In the genomic region with DNA sequence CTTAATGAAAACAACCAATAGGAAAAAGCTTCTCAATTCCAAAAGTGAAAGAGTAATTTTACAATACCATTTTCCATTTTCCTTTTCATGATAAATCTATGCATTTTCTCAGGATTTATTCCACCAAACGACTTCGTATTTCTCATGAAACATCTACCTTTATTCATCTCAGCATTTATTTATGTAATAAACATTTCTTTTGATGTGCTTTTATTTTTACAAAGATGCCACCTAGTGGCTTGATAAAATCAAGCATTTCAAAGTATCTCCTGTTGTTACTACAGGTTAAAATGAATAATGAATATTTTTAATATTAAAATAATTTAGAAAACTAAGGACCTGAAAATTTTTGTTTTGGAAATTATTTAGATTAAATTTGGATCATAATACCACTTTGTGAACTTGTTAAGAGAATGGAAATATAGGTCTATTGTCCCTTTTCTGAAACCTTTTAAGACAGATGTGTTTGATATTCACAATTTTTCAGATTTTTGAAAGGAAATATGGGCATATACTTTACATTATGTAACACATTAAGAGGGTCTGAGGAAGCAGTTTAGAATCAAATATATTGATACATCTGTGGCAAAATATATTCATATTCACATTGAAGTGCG, we compare ENCODE assay signal across 9 cellular contexts. TPM values are rescaled to one million over a fixed set of nuclear protein-coding genes. Genes with fewer than 3 reads are reported as not detected.
DNase-seq lines count a peak whose midpoint lies in the region; ATAC-seq and TF ChIP-seq lines count a peak whose summit lies in the region.
"Had no signal": no experiment of that assay in that cellular context is flagged by ENCODE, and none has a peak within 500 bp of the region (broad histone marks: within the 10 kb centered on the region; RNA-seq: fewer than 3 reads in every experiment).

No MANE protein-coding gene starts in this region.

- no peak for TF ChIP-seq POLR2A in spleen (IDR thresholded peaks at IDR 0.05)

- no peak for ATAC-seq in GM21447 (IDR thresholded peaks at IDR 0.05; ENCODE audit: unreplicated experiment)
- no peak for ATAC-seq in GM18502 (IDR thresholded peaks at IDR 0.05; ENCODE audit: poor library complexity, unreplicated experiment)

- peaks cover 3 to 40% (median 21%) of the 10 kb centered on the region in 6 donors for H3K4me1 ChIP-seq in spleen

- peaks cover 0 to 17% (median 2%) of the 10 kb centered on the region in 6 donors for H3K36me3 ChIP-seq in spleen

- H3K27me3 ChIP-seq in spleen (replicated peaks in 1 of 7) = peaks cover 0 to 22% (median 0%) of the 10 kb centered on the region in 7 donors

- peak; percentile 33 for TF ChIP-seq CTCF in epithelial cell of esophagus (IDR thresholded peaks at IDR 0.05; ENCODE audit: insufficient read depth, low read depth, low read length, missing control alignments)
- TF ChIP-seq CTCF in spleen (IDR thresholded peaks at IDR 0.05 in 8 of 11, conservative IDR thresholded peaks at IDR 0.05 in 3 of 11) = peak in 9 of 11 experiments; percentile 25 to 61 (median 47)

- no peak overlapping the region for H3K27ac ChIP-seq in spleen

- 18 to 70% (median 34%) methylated on average over 3 of the region's 3 CpGs for WGBS in spleen, 5 donors

- no peaks in the 10 kb centered on the region for H3K9me3 ChIP-seq in spleen

- intact Hi-C loops in spleen (cut with DNase I; ENCODE audit: low total_unique reads) = no loop called here

- DNase-seq in NCI-H1105 treated with DMSO at 0.1 percent for 48 hours (lab: John Stamatoyannopoulos, UW) (peak; percentile 41), NCI-H1105 (lab: John Stamatoyannopoulos, UW) (no peak), NCI-H69 (lab: John Stamatoyannopoulos, UW) (peak; percentile 36), epithelial cell of esophagus (ENCODE audit: low read depth) (peak; percentile 42), spleen (no peak), NCI-H1048 (lab: John Stamatoyannopoulos, UW) (no peak)

- H3K4me3 ChIP-seq in epithelial cell of esophagus (ENCODE audit: low read length) = no peak overlapping the region
- no peak overlapping the region for H3K4me3 ChIP-seq in spleen

RNA-seq across cellular contexts. Expression of gene IQUB, which starts 2.7 kb away (rescaled TPM):
- total RNA-seq in spleen = 1 to 10 TPM in 1 of 7 donors, under 1 TPM in 6; 0.16 to 1.0 (median 0.43) TPM
- under 1 TPM; 0.05 to 0.07 (median 0.06) TPM for polyA plus RNA-seq in spleen
- total RNA-seq: CD8-positive, alpha-beta memory T cell had no signal

RNA-seq across cellular contexts. Expression of gene NDUFA5, which starts 20.5 kb away (rescaled TPM):
- 10 to 100 TPM; 40.6 to 60.5 (median 48.8) TPM for total RNA-seq in spleen
- 10 to 100 TPM; 67.4 to 85.2 (median 76.0) TPM for polyA plus RNA-seq in spleen

Comparison
In these comparisons a context has a peak if more than half of its experiments do, and no peak if none do; other contexts are left out.
1. DNase-seq: peak in NCI-H1105 treated with DMSO at 0.1 percent for 48 hours (single experiment), NCI-H69 (single experiment) and epithelial cell of esophagus (single experiment); none in NCI-H1105 (single experiment), spleen (single experiment) and NCI-H1048 (single experiment).